Comparison of ENCODE assay signal across 9 cellular contexts in genomic region chr15:57031605-57032004, GRCh38.
DNase-seq lines count a peak whose midpoint lies in the region; ATAC-seq, FAIRE-seq and TF ChIP-seq lines count a peak whose summit lies in the region.
"Had no signal": no experiment of that assay in that cellular context is flagged by ENCODE, and none has a peak within 500 bp of the region (broad histone marks: within the 10 kb centered on the region; RNA-seq: fewer than 3 reads in every experiment).

No MANE protein-coding gene starts in this region.

- POLR2A ChIA-PET in activated CD8-positive, alpha-beta T cell treated with anti-CD3 and anti-CD28 coated beads for 36 hours (lab: Charles Lee), result no interaction called here
- POLR2A ChIA-PET in activated CD8-positive, alpha-beta T cell treated with anti-CD3 and anti-CD28 coated beads, Interleukin-2, amount 10 ng/mL, durations not matched to agents 7 days and 5 days (lab: Charles Lee), result no interaction called here
- POLR2A ChIA-PET in K562 (lab: Yijun Ruan, JAX), result interaction anchor here (0.6 to 1.8 kb wide), 2 partner anchors 9 to 11 kb away, joined by 3 to 9 read pairs; no protein-coding TSS in a partner anchor

- no peak overlapping the region for H3K4me3 Mint-ChIP-seq in activated CD8-positive, alpha-beta T cell treated with anti-CD3 and anti-CD28 coated beads for 36 hours
- no peak overlapping the region for H3K4me3 Mint-ChIP-seq in activated CD8-positive, alpha-beta T cell treated with anti-CD3 and anti-CD28 coated beads, Interleukin-2, amount 10 ng/mL, durations not matched to agents 7 days and 5 days

- peaks cover 72% of the 10 kb centered on the region for H3K79me2 ChIP-seq in K562 (ENCODE audit: control insufficient read depth, insufficient read depth, low read length)

- peaks cover 6% of the 10 kb centered on the region; the same call in 1 of the 2 replicates for H4K20me1 ChIP-seq in K562 (replicated peaks; ENCODE audit: control insufficient read depth, insufficient read depth, low read length)

- no peak for TF ChIP-seq RAD21 in K562 (CRISPR knock-in tag; conservative IDR thresholded peaks at IDR 0.05 in 1 of 2, IDR thresholded peaks at IDR 0.05 in 1 of 2)

- peaks cover 38% of the 10 kb centered on the region for H3K4me1 Mint-ChIP-seq in activated CD8-positive, alpha-beta T cell treated with anti-CD3 and anti-CD28 coated beads for 36 hours (ENCODE audit: low read depth)
- peaks cover 14% of the 10 kb centered on the region for H3K4me1 Mint-ChIP-seq in activated CD8-positive, alpha-beta T cell treated with anti-CD3 and anti-CD28 coated beads, Interleukin-2, amount 10 ng/mL, durations not matched to agents 7 days and 5 days (ENCODE audit: low read depth)

- no peaks in the 10 kb centered on the region for H3K27me3 Mint-ChIP-seq in activated CD8-positive, alpha-beta T cell treated with anti-CD3 and anti-CD28 coated beads for 36 hours
- no peaks in the 10 kb centered on the region for H3K27me3 Mint-ChIP-seq in activated CD8-positive, alpha-beta T cell treated with anti-CD3 and anti-CD28 coated beads, Interleukin-2, amount 10 ng/mL, durations not matched to agents 7 days and 5 days (ENCODE audit: low read depth)

- 11% methylated on average over 1 of the region's 1 CpG for WGBS in K562 (ENCODE audit: insufficient coverage, low coverage, missing lambda C conversion rate)

- in situ Hi-C loops in K562 (cut with MboI), result no loop called here

- no TSS peak for BruUV-seq in K562 (replicated peaks; lab: Mats Ljungman, UMichigan)

- no peaks in the 10 kb centered on the region for H3K27me3 ChIP-seq in K562 (ENCODE audit: control insufficient read depth in 2 of 2, insufficient read depth in 2 of 2, low read length in 2 of 2)

- DNase-seq in activated CD8-positive, alpha-beta T cell treated with anti-CD3 and anti-CD28 coated beads for 36 hours, result peak; percentile 11
- no peak for DNase-seq in activated CD8-positive, alpha-beta T cell treated with anti-CD3 and anti-CD28 coated beads, Interleukin-2, amount 10 ng/mL, durations not matched to agents 7 days and 5 days
- DNase-seq in K562 (ENCODE audit: extremely low read depth in 1 of 4, low spot score in 3 of 4) (peak in 3 of 4 experiments; percentile 13 to 32 (median 17)), iris pigment epithelial cell (ENCODE audit: low read depth) (peak; percentile 81), NCI-H187 treated with DMSO at 0.1 percent for 48 hours (lab: John Stamatoyannopoulos, UW) (no peak)
- DNase-seq in stimulated activated CD4-positive, alpha-beta T cell treated with anti-CD3 and anti-CD28 coated beads, Interleukin-1b, Interleukin-23, amount 100 ng/mL, for 48 hours, result no peak

- TF ChIP-seq CTCF in activated CD8-positive, alpha-beta T cell treated with anti-CD3 and anti-CD28 coated beads for 36 hours (IDR thresholded peaks at IDR 0.05), result no peak
- no peak for TF ChIP-seq CTCF in K562 (IDR thresholded peaks at IDR 0.05 in 2 of 3, conservative IDR thresholded peaks at IDR 0.05 in 1 of 3; ENCODE audit: insufficient read depth in 2 of 3, low read depth in 1 of 3, low read length in 3 of 3)

- H3K36me3 ChIP-seq in K562 (ENCODE audit: control insufficient read depth, insufficient read depth, low read length), result no peaks in the 10 kb centered on the region

- intact Hi-C loops in activated CD8-positive, alpha-beta T cell treated with anti-CD3 and anti-CD28 coated beads for 36 hours (cut with micrococcal nuclease), result no loop called here
- intact Hi-C loops in K562 (cut with micrococcal nuclease), result no loop called here

- ATAC-seq in activated CD8-positive, alpha-beta T cell treated with anti-CD3 and anti-CD28 coated beads for 36 hours, result no peak
- ATAC-seq in activated CD8-positive, alpha-beta T cell treated with anti-CD3 and anti-CD28 coated beads, Interleukin-2, amount 10 ng/mL, durations not matched to agents 7 days and 5 days, result no peak
- ATAC-seq in K562 (peak; percentile 62), GM21423 (IDR thresholded peaks at IDR 0.05; ENCODE audit: unreplicated experiment) (no peak)

- no peak for TF ChIP-seq POLR2A in K562 (conservative IDR thresholded peaks at IDR 0.05)

- H3K9me1 ChIP-seq in K562 (ENCODE audit: control insufficient read depth, insufficient read depth, low read length), result no peaks in the 10 kb centered on the region

- H3K4me3 ChIP-seq in K562, result no peak overlapping the region

- no peak overlapping the region for H3K4me2 ChIP-seq in K562 (ENCODE audit: insufficient read depth, low read length)

- H3K27ac Mint-ChIP-seq in activated CD8-positive, alpha-beta T cell treated with anti-CD3 and anti-CD28 coated beads for 36 hours, result no peak overlapping the region
- no peak overlapping the region for H3K27ac Mint-ChIP-seq in activated CD8-positive, alpha-beta T cell treated with anti-CD3 and anti-CD28 coated beads, Interleukin-2, amount 10 ng/mL, durations not matched to agents 7 days and 5 days

- H3K4me1 ChIP-seq in K562 (replicated peaks in 1 of 2; ENCODE audit: control insufficient read depth in 2 of 2, insufficient read depth in 2 of 2, low read length in 2 of 2), result peaks cover 0 to 15% of the 10 kb centered on the region in 2 experiments; a peak in 4 of 5 replicates

- peak; percentile 48 for FAIRE-seq in K562 (lab: Jason Lieb, UNC)
- FAIRE-seq: TTC549 had no signal

- no peaks in the 10 kb centered on the region for H3K9me3 ChIP-seq in K562 (replicated peaks; ENCODE audit: control insufficient read depth, insufficient read depth, low read depth, low read length)

- peaks cover 5% of the 10 kb centered on the region for H3K36me3 Mint-ChIP-seq in activated CD8-positive, alpha-beta T cell treated with anti-CD3 and anti-CD28 coated beads for 36 hours (ENCODE audit: low read depth)
- H3K36me3 Mint-ChIP-seq in activated CD8-positive, alpha-beta T cell treated with anti-CD3 and anti-CD28 coated beads, Interleukin-2, amount 10 ng/mL, durations not matched to agents 7 days and 5 days (ENCODE audit: low read depth), result peaks cover 8% of the 10 kb centered on the region

- CTCF ChIA-PET in activated CD8-positive, alpha-beta T cell treated with anti-CD3 and anti-CD28 coated beads for 36 hours (lab: Charles Lee), result interaction anchor here (1.4 kb wide), 1 partner anchor 275 kb away, joined by 3 read pairs; no protein-coding TSS in a partner anchor
- CTCF ChIA-PET in activated CD8-positive, alpha-beta T cell treated with anti-CD3 and anti-CD28 coated beads, Interleukin-2, amount 10 ng/mL, durations not matched to agents 7 days and 5 days (lab: Charles Lee), result interaction anchor here (0.6 to 1.3 kb wide), 2 partner anchors 45 to 108 kb away, joined by 3 read pairs; no protein-coding TSS in a partner anchor
- CTCF ChIA-PET in K562 (lab: Yijun Ruan, JAX; ENCODE audit: low intra/inter-chr PET ratio), result no interaction called here

- no peak overlapping the region for H3K9ac ChIP-seq in K562 (ENCODE audit: insufficient read depth in 1 of 2, low read depth in 2 of 2, low read length in 2 of 2)

- no peak for TF ChIP-seq EP300 in K562 (IDR thresholded peaks at IDR 0.05; ENCODE audit: low read length)

- peaks cover 2% of the 10 kb centered on the region for H3K9me3 Mint-ChIP-seq in activated CD8-positive, alpha-beta T cell treated with anti-CD3 and anti-CD28 coated beads for 36 hours
- peaks cover 7% of the 10 kb centered on the region for H3K9me3 Mint-ChIP-seq in activated CD8-positive, alpha-beta T cell treated with anti-CD3 and anti-CD28 coated beads, Interleukin-2, amount 10 ng/mL, durations not matched to agents 7 days and 5 days (ENCODE audit: insufficient read depth)

- H2AFZ ChIP-seq in K562 (ENCODE audit: low read depth, low read length), result no peak overlapping the region

- peak overlapping the region; percentile 20; the same call in 1 of the 3 replicates for H3K27ac ChIP-seq in K562 (ENCODE audit: extremely low read depth, low read depth, low read length)
- H3K27ac ChIP-seq in temporal lobe (ENCODE audit: low read depth, low read length), result peak overlapping the region; percentile 93

TF ChIP-seq in K562, 482 proteins besides CTCF, POLR2A, EP300 and RAD21 (continues in another document):
- TF ChIP-seq ZNF282 (CRISPR knock-in tag; IDR thresholded peaks at IDR 0.05) (no peak), DACH1 (IDR thresholded peaks at IDR 0.05; ENCODE audit: partially characterized antibody) (peak; percentile 4), BRD4 (IDR thresholded peaks at IDR 0.05) (no peak), GABPB1 (CRISPR knock-in tag; IDR thresholded peaks at IDR 0.05) (no peak), MTA1 (IDR thresholded peaks at IDR 0.05; ENCODE audit: borderline replicate concordance) (no peak), HIVEP1 (CRISPR knock-in tag; IDR thresholded peaks at IDR 0.05) (no peak), MAFF (IDR thresholded peaks at IDR 0.05; ENCODE audit: low read length) (no peak), DMBX1 (CRISPR knock-in tag; IDR thresholded peaks at IDR 0.05; ENCODE audit: borderline replicate concordance) (no peak), RUNX1 (IDR thresholded peaks at IDR 0.05; ENCODE audit: low read depth) (no peak), IFI16 (CRISPR knock-in tag; IDR thresholded peaks at IDR 0.05) (no peak), HNRNPK (IDR thresholded peaks at IDR 0.05; ENCODE audit: low read depth, low read length, poor library complexity, severe bottlenecking) (no peak), ZNF175 (CRISPR knock-in tag; IDR thresholded peaks at IDR 0.05; ENCODE audit: low read depth) (no peak), ARID2 (IDR thresholded peaks at IDR 0.05) (no peak), FUS (optimal IDR thresholded peaks at IDR 0.05; ENCODE audit: low read depth, low read length) (no peak), RBM25 (IDR thresholded peaks at IDR 0.05; ENCODE audit: low read depth, low read length, severe bottlenecking) (no peak), HBP1 (CRISPR knock-in tag; IDR thresholded peaks at IDR 0.05) (no peak), MYBL2 (IDR thresholded peaks at IDR 0.05; ENCODE audit: low read depth) (peak; percentile 74), MYBL2 (CRISPR knock-in tag; IDR thresholded peaks at IDR 0.05; ENCODE audit: borderline replicate concordance) (no peak), CBFA2T3 (IDR thresholded peaks at IDR 0.05) (no peak), MYC (IDR thresholded peaks at IDR 0.05; ENCODE audit: low read depth, low read length) (no peak), MYC (CRISPR knock-in tag; IDR thresholded peaks at IDR 0.05; ENCODE audit: borderline replicate concordance, low read depth) (no peak)

Comparison
In these comparisons a context has a peak if more than half of its experiments do, and no peak if none do; other contexts are left out.
1. DNase-seq: peak in activated CD8-positive, alpha-beta T cell treated with anti-CD3 and anti-CD28 coated beads for 36 hours (single experiment), K562 (3 of 4) and iris pigment epithelial cell (single experiment); none in activated CD8-positive, alpha-beta T cell treated with anti-CD3 and anti-CD28 coated beads, Interleukin-2, amount 10 ng/mL, durations not matched to agents 7 days and 5 days (single experiment), NCI-H187 treated with DMSO at 0.1 percent for 48 hours (single experiment) and stimulated activated CD4-positive, alpha-beta T cell treated with anti-CD3 and anti-CD28 coated beads, Interleukin-1b, Interleukin-23, amount 100 ng/mL, for 48 hours (single experiment).